ENCODE assay signal across 24 cellular contexts in the genomic region with DNA sequence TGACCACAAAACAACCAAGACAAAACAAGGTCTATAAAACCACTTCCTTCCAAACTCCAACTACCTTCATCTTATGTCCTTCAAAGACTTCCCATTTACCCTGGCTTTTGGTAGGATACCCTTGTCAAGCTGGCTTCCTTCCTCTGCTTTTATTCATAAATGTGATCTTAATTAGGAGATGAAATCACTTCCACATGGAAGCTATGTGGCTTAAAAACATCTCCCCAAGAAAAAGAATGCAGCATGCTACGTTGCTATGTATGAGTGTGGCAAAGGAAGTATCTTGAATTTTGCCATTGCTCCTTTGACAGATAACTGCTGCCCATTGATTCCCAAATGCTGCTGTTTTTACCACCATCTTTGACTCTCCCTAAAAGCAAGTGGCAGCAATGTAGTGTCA. TPM values are rescaled to one million over a fixed set of nuclear protein-coding genes. Genes with fewer than 3 reads are reported as not detected.
A peak's percentile ranks its signal among the peaks of the same experiment; 100 is the strongest.
DNase-seq lines count a peak whose midpoint lies in the region; ATAC-seq, FAIRE-seq and TF ChIP-seq lines count a peak whose summit lies in the region.
"Had no signal": no experiment of that assay in that cellular context is flagged by ENCODE, and none has a peak within 500 bp of the region (broad histone marks: within the 10 kb centered on the region; RNA-seq: fewer than 3 reads in every experiment).

No MANE protein-coding gene starts in this region.

- H2BK15ac ChIP-seq in mesenchymal stem cell (ENCODE audit: low read depth, poor library complexity, severe bottlenecking), result no peak overlapping the region

- no peak overlapping the region for H4K91ac ChIP-seq in mesenchymal stem cell (ENCODE audit: low read length)

- H3K4ac ChIP-seq in mesenchymal stem cell (ENCODE audit: low read depth in 1 of 2, low read length in 2 of 2), result no peak overlapping the region

- no peak overlapping the region for H2BK12ac ChIP-seq in mesenchymal stem cell (ENCODE audit: low read length in 2 of 2)

- ATAC-seq in A549 (no peak), SK-N-SH treated with all-trans-retinoic acid at 6 μM for 48 hours (peak; percentile 89), HG02884 (IDR thresholded peaks at IDR 0.05; ENCODE audit: unreplicated experiment) (no peak)
- ATAC-seq: T-helper 17 cell had no signal

- no peak for TF ChIP-seq POLR2A in A549 (IDR thresholded peaks at IDR 0.05; ENCODE audit: low read length)
- TF ChIP-seq POLR2A in GM12891 (IDR thresholded peaks at IDR 0.05; ENCODE audit: low read depth, low read length), result no peak

- no peak overlapping the region for H2BK120ac ChIP-seq in mesenchymal stem cell (ENCODE audit: low read depth, low read length)

- H3K27me3 ChIP-seq in mesenchymal stem cell (ENCODE audit: control insufficient read depth in 1 of 2, insufficient read depth in 1 of 2, low read length in 2 of 2), result peaks cover 0 to 5% of the 10 kb centered on the region in 2 experiments
- H3K27me3 ChIP-seq: MG63 had no signal

- no peak overlapping the region for H3K4me3 ChIP-seq in A549
- no peak overlapping the region for H3K4me3 ChIP-seq in mesenchymal stem cell (ENCODE audit: insufficient read depth in 1 of 2, low read depth in 1 of 2, low read length in 2 of 2)
- no peak overlapping the region for H3K4me3 ChIP-seq in coronary artery
- H3K4me3 ChIP-seq: MG63 had no signal

- no peaks in the 10 kb centered on the region for H3K4me1 ChIP-seq in A549
- H3K4me1 ChIP-seq in mesenchymal stem cell (ENCODE audit: control insufficient read depth, insufficient read depth, low read depth, low read length), result no peaks in the 10 kb centered on the region

- no peak overlapping the region for H4K8ac ChIP-seq in mesenchymal stem cell (ENCODE audit: low read length)

- H3K27ac ChIP-seq in A549 (no peak overlapping the region), mesenchymal stem cell (ENCODE audit: low read length, poor library complexity, severe bottlenecking) (no peak overlapping the region), coronary artery (no peak overlapping the region)
- H3K27ac ChIP-seq: 22Rv1 had no signal

- no peak overlapping the region for H3K9ac ChIP-seq in mesenchymal stem cell (ENCODE audit: low read length)

- TF ChIP-seq RAD21 in A549 (conservative IDR thresholded peaks at IDR 0.05 in 1 of 2, IDR thresholded peaks at IDR 0.05 in 1 of 2), result no peak

- H3K18ac ChIP-seq in mesenchymal stem cell (ENCODE audit: low read depth in 1 of 2, low read length in 2 of 2), result no peak overlapping the region

- WGBS in A549 (ENCODE audit: missing lambda C conversion rate), result 93% methylated on average over 1 of the region's 1 CpG
- WGBS in mesenchymal stem cell, result 33% methylated on average over 1 of the region's 1 CpG

- no peak overlapping the region for H3K23ac ChIP-seq in mesenchymal stem cell (ENCODE audit: low read length in 2 of 2)

- no peaks in the 10 kb centered on the region for H3K9me3 ChIP-seq in A549
- no peaks in the 10 kb centered on the region for H3K9me3 ChIP-seq in mesenchymal stem cell (ENCODE audit: control insufficient read depth, low read length)
- H3K9me3 ChIP-seq: MG63 had no signal

- no peak overlapping the region for H3K14ac ChIP-seq in mesenchymal stem cell (ENCODE audit: low read length in 2 of 2)

- peak; percentile 78 for FAIRE-seq in A549 (lab: Jason Lieb, UNC)
- FAIRE-seq in GM12891 (lab: Jason Lieb, UNC), result peak; percentile 16

- no peak for TF ChIP-seq EP300 in A549 (IDR thresholded peaks at IDR 0.05)

- POLR2A ChIA-PET in A549 (lab: Yijun Ruan, JAX), result no interaction called here

- H3K36me3 ChIP-seq in mesenchymal stem cell (ENCODE audit: control insufficient read depth in 1 of 2, insufficient read depth in 2 of 2, low read depth in 1 of 2, low read length in 2 of 2), result no peaks in the 10 kb centered on the region
- H3K36me3 ChIP-seq: MG63 had no signal

- no peak for DNase-seq in A549 (ENCODE audit: low read depth in 1 of 2, low spot score in 1 of 2)
- no peak for DNase-seq in GM12891 (ENCODE audit: insufficient read length, low spot score)
- peak; percentile 54 for DNase-seq in fibroblast of gingiva (ENCODE audit: low read depth)
- no peak for DNase-seq in mesenchymal stem cell
- DNase-seq in iPS-NIHi7 (ENCODE audit: extremely low spot score), result no peak
- DNase-seq in coronary artery (ENCODE audit: low spot score), result no peak
- DNase-seq: C1 segment of cervical spinal cord; CD8-positive, alpha-beta memory T cell; DMS53; HCEC 1CT; Kasumi-1; MG63; NCI-H1092; NCI-H2081; NCI-H2171 treated with DMSO at 0.1 percent for 48 hours; NCI-H446 treated with DMSO at 0.1 percent for 48 hours; NCI-H69; NK-92 treated with Interleukin-12 subunit alpha and Interleukin-12 subunit beta, amount 100 ng/mL, for 24 hours; SIG-M5; T-helper 17 cell had no signal

- H3K4me2 ChIP-seq in A549, result no peak overlapping the region
- no peak overlapping the region for H3K4me2 ChIP-seq in mesenchymal stem cell (ENCODE audit: low read length, poor library complexity, severe bottlenecking)

- CTCF ChIA-PET in A549 (lab: Yijun Ruan, JAX), result no interaction called here

- TF ChIP-seq CTCF in A549 (IDR thresholded peaks at IDR 0.05) (no peak), coronary artery (IDR thresholded peaks at IDR 0.05) (no peak)

- no peak overlapping the region for H2AK5ac ChIP-seq in mesenchymal stem cell (ENCODE audit: low read length, severe bottlenecking)

- no peak overlapping the region for H2BK5ac ChIP-seq in mesenchymal stem cell (ENCODE audit: low read depth, low read length, poor library complexity, severe bottlenecking)

- H3K79me1 ChIP-seq in mesenchymal stem cell (replicated peaks; ENCODE audit: low read length, poor library complexity, severe bottlenecking), result no peaks in the 10 kb centered on the region

- no peak overlapping the region for H2AFZ ChIP-seq in mesenchymal stem cell (ENCODE audit: low read depth, low read length)

TF ChIP-seq in A549, 52 proteins besides CTCF, POLR2A, EP300 and RAD21 (continues in another document):
- TF ChIP-seq GATA3 (IDR thresholded peaks at IDR 0.05; ENCODE audit: borderline replicate concordance) (no peak), MAX (IDR thresholded peaks at IDR 0.05) (no peak), BCL3 (IDR thresholded peaks at IDR 0.05) (no peak), RNF2 (IDR thresholded peaks at IDR 0.05; ENCODE audit: borderline replicate concordance, low read depth) (no peak)

TF ChIP-seq in GM12891, 5 proteins besides CTCF, POLR2A, EP300 and RAD21:
- no peak for TF ChIP-seq SPI1 (IDR thresholded peaks at IDR 0.05; ENCODE audit: low read depth, low read length)
- no peak for TF ChIP-seq PAX5 (IDR thresholded peaks at IDR 0.05; ENCODE audit: insufficient read depth, low read length, severe bottlenecking)
- no peak for TF ChIP-seq TAF1 (IDR thresholded peaks at IDR 0.05; ENCODE audit: low read depth, low read length)
- TF ChIP-seq POU2F2 (IDR thresholded peaks at IDR 0.05; ENCODE audit: low read depth, low read length), result no peak
- no peak for TF ChIP-seq POLR2AphosphoS5 (IDR thresholded peaks at IDR 0.05; ENCODE audit: low read depth, low read length)

TF ChIP-seq in SK-N-SH treated with all-trans-retinoic acid at 6 μM for 48 hours, 23 proteins besides CTCF, POLR2A, EP300 and RAD21 (continues in another document):
- TF ChIP-seq, protein P1, sequence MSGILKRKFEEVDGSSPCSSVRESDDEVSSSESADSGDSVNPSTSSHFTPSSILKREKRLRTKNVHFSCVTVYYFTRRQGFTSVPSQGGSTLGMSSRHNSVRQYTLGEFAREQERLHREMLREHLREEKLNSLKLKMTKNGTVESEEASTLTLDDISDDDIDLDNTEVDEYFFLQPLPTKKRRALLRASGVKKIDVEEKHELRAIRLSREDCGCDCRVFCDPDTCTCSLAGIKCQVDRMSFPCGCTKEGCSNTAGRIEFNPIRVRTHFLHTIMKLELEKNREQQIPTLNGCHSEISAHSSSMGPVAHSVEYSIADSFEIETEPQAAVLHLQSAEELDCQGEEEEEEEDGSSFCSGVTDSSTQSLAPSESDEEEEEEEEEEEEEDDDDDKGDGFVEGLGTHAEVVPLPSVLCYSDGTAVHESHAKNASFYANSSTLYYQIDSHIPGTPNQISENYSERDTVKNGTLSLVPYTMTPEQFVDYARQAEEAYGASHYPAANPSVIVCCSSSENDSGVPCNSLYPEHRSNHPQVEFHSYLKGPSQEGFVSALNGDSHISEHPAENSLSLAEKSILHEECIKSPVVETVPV (CRISPR knock-in tag; IDR thresholded peaks at IDR 0.05), result no peak
- TF ChIP-seq GLIS3 (CRISPR knock-in tag; IDR thresholded peaks at IDR 0.05) (no peak), ZFP30 (CRISPR knock-in tag; IDR thresholded peaks at IDR 0.05) (no peak), ARNTL (CRISPR knock-in tag; IDR thresholded peaks at IDR 0.05; ENCODE audit: borderline replicate concordance, low read depth) (no peak), SNAI2 (CRISPR knock-in tag; IDR thresholded peaks at IDR 0.05) (no peak)
- TF ChIP-seq, protein P2, sequence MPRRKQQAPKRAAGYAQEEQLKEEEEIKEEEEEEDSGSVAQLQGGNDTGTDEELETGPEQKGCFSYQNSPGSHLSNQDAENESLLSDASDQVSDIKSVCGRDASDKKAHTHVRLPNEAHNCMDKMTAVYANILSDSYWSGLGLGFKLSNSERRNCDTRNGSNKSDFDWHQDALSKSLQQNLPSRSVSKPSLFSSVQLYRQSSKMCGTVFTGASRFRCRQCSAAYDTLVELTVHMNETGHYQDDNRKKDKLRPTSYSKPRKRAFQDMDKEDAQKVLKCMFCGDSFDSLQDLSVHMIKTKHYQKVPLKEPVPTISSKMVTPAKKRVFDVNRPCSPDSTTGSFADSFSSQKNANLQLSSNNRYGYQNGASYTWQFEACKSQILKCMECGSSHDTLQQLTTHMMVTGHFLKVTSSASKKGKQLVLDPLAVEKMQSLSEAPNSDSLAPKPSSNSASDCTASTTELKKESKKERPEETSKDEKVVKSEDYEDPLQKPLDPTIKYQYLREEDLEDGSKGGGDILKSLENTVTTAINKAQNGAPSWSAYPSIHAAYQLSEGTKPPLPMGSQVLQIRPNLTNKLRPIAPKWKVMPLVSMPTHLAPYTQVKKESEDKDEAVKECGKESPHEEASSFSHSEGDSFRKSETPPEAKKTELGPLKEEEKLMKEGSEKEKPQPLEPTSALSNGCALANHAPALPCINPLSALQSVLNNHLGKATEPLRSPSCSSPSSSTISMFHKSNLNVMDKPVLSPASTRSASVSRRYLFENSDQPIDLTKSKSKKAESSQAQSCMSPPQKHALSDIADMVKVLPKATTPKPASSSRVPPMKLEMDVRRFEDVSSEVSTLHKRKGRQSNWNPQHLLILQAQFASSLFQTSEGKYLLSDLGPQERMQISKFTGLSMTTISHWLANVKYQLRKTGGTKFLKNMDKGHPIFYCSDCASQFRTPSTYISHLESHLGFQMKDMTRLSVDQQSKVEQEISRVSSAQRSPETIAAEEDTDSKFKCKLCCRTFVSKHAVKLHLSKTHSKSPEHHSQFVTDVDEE (CRISPR knock-in tag; IDR thresholded peaks at IDR 0.05), result no peak

RNA-seq across cellular contexts. Expression of gene VEGFD, which starts 46.4 kb away (rescaled TPM):
- 1.8 and 2.0 TPM in 2 replicates for polyA plus RNA-seq in A549 (2011; rRNA removed)
- polyA plus RNA-seq in A549 (2012; cell fraction: cytosol; rRNA removed), result 0.63 and 1.0 TPM in 2 replicates
- polyA plus RNA-seq in A549 (2012; cell fraction: nucleus; rRNA removed), result 3.0 and 7.6 TPM in 2 replicates
- 0.57 to 0.66 TPM (median 0.62 TPM) in 3 replicates for polyA plus RNA-seq in A549 (2017; fragmentation: RNase III; extraction: RNeasy Plus Mini Kit Qiagen cat#74134 plus additional on column Dnase treatment)
- polyA minus RNA-seq in A549 (2011; rRNA and poly(A)+ RNA removed), result 0.44 and 0.54 TPM in 2 replicates
- not detected for polyA plus RNA-seq in GM12891 (2012; ENCODE audit: low read depth, missing spikeins)
- polyA plus RNA-seq in mesenchymal stem cell (2013, experiment 1 of 2), result 0.03 TPM
- polyA plus RNA-seq in mesenchymal stem cell (2013, experiment 2 of 2), result 0.04 TPM
- polyA plus RNA-seq: CD8-positive, alpha-beta memory T cell; IgD-negative memory B cell had no signal
